ENCODE assay signal across 1 cellular context in genomic region chr4:120052840-120053239, GRCh38.
A peak's percentile ranks its signal among the peaks of the same experiment; 100 is the strongest.
TF ChIP-seq lines count a peak whose summit lies in the region.

No MANE protein-coding gene starts in this region.

TF ChIP-seq in IMR-90, 13 proteins besides CTCF, POLR2A, EP300 and RAD21 (continued from another document):
- TF ChIP-seq ELK1 (IDR thresholded peaks at IDR 0.05; ENCODE audit: borderline replicate concordance, low read depth, low read length), result no peak
- TF ChIP-seq RFX5 (IDR thresholded peaks at IDR 0.05; ENCODE audit: low read depth, low read length), result peak; percentile 52; the same call in 1 of the 2 replicates
- peak; percentile 56 for TF ChIP-seq MAFK (IDR thresholded peaks at IDR 0.05; ENCODE audit: low read depth, low read length)
